In the genomic region with DNA sequence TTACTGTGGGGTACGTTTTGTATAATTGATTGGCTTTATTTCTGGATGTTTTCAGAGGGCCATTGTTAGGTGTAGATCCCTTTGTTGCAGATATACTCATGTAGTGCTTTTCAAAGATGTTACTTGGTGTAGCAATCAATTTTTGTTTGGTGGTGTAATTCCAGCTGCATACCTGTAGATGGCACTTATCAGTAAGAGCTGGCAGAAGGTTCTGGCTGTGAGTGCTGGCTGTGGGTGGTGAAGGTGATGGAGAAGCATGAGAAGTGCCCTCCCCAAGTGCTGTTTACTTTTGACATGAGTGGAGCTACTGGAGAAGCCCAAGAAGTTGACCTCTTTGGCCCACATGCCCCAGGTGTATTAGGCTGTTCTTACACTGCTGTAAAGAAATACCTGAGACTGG, we compare ENCODE assay signal across 8 cellular contexts.
A peak's percentile ranks its signal among the peaks of the same experiment; 100 is the strongest.
DNase-seq lines count a peak whose midpoint lies in the region; ATAC-seq and TF ChIP-seq lines count a peak whose summit lies in the region.

No MANE protein-coding gene starts in this region.

- TF ChIP-seq CTCF in type B pancreatic cell (conservative IDR thresholded peaks at IDR 0.05) (peak; percentile 67), gastroesophageal sphincter (IDR thresholded peaks at IDR 0.05) (no peak)

- H3K9me3 ChIP-seq in gastroesophageal sphincter = peaks cover 0 to 36% (median 0%) of the 10 kb centered on the region in 3 donors

- TF ChIP-seq POLR2A in gastroesophageal sphincter (IDR thresholded peaks at IDR 0.05) = no peak

- H3K4me3 Mint-ChIP-seq in activated CD8-positive, alpha-beta T cell treated with anti-CD3 and anti-CD28 coated beads, Interleukin-2, amount 10 ng/mL, durations not matched to agents 7 days and 5 days = no peak overlapping the region
- H3K4me3 Mint-ChIP-seq in type B pancreatic cell (no peak overlapping the region), immature natural killer cell (no peak overlapping the region)

- H3K36me3 ChIP-seq in gastroesophageal sphincter = no peaks in the 10 kb centered on the region

- POLR2A ChIA-PET in activated CD8-positive, alpha-beta T cell treated with anti-CD3 and anti-CD28 coated beads, Interleukin-2, amount 10 ng/mL, durations not matched to agents 7 days and 5 days (lab: Charles Lee) = no interaction called here

- ATAC-seq in GM18870 (IDR thresholded peaks at IDR 0.05; ENCODE audit: unreplicated experiment) = peak; percentile 73
- peak; percentile 69 for ATAC-seq in HG03432 (IDR thresholded peaks at IDR 0.05; ENCODE audit: unreplicated experiment)
- ATAC-seq in activated CD8-positive, alpha-beta T cell treated with anti-CD3 and anti-CD28 coated beads, Interleukin-2, amount 10 ng/mL, durations not matched to agents 7 days and 5 days = peak; percentile 44
- ATAC-seq in gastroesophageal sphincter = no peak
- no peak for ATAC-seq in left cardiac atrium

- no peaks in the 10 kb centered on the region for H3K4me1 Mint-ChIP-seq in activated CD8-positive, alpha-beta T cell treated with anti-CD3 and anti-CD28 coated beads, Interleukin-2, amount 10 ng/mL, durations not matched to agents 7 days and 5 days (ENCODE audit: low read depth)
- H3K4me1 Mint-ChIP-seq in type B pancreatic cell (ENCODE audit: unreplicated experiment) (no peaks in the 10 kb centered on the region), immature natural killer cell (no peaks in the 10 kb centered on the region)

- intact Hi-C loops in left cardiac atrium (cut with DNase I) = no loop called here

- no peak overlapping the region for H3K27ac Mint-ChIP-seq in activated CD8-positive, alpha-beta T cell treated with anti-CD3 and anti-CD28 coated beads, Interleukin-2, amount 10 ng/mL, durations not matched to agents 7 days and 5 days
- H3K27ac Mint-ChIP-seq in type B pancreatic cell (no peak overlapping the region), immature natural killer cell (no peak overlapping the region)

- peak; percentile 4 for DNase-seq in COR-L47 (lab: John Stamatoyannopoulos, UW)
- DNase-seq in activated CD8-positive, alpha-beta T cell treated with anti-CD3 and anti-CD28 coated beads, Interleukin-2, amount 10 ng/mL, durations not matched to agents 7 days and 5 days = no peak
- no peak for DNase-seq in type B pancreatic cell (ENCODE audit: extremely low spot score, unreplicated experiment)
- no peak for DNase-seq in immature natural killer cell
- DNase-seq in left cardiac atrium = no peak

- H3K4me1 ChIP-seq in gastroesophageal sphincter = no peaks in the 10 kb centered on the region

- no peaks in the 10 kb centered on the region for H3K36me3 Mint-ChIP-seq in activated CD8-positive, alpha-beta T cell treated with anti-CD3 and anti-CD28 coated beads, Interleukin-2, amount 10 ng/mL, durations not matched to agents 7 days and 5 days (ENCODE audit: low read depth)
- H3K36me3 Mint-ChIP-seq in type B pancreatic cell (no peaks in the 10 kb centered on the region), immature natural killer cell (no peaks in the 10 kb centered on the region)

- H3K27ac ChIP-seq in gastroesophageal sphincter = no peak overlapping the region

- TF ChIP-seq EP300 in gastroesophageal sphincter (IDR thresholded peaks at IDR 0.05) = no peak

- no peak overlapping the region for H3K4me3 ChIP-seq in gastroesophageal sphincter

- peaks cover 1% of the 10 kb centered on the region for H3K27me3 Mint-ChIP-seq in activated CD8-positive, alpha-beta T cell treated with anti-CD3 and anti-CD28 coated beads, Interleukin-2, amount 10 ng/mL, durations not matched to agents 7 days and 5 days (ENCODE audit: low read depth)
- H3K27me3 Mint-ChIP-seq in type B pancreatic cell (no peaks in the 10 kb centered on the region), immature natural killer cell (ENCODE audit: low read depth in 3 of 3) (peaks cover 0 to 4% (median 2%) of the 10 kb centered on the region in 3 donors)

- 17 to 50% methylated on average over 1 of the region's 1 CpG for WGBS in gastroesophageal sphincter (ENCODE audit: low coverage in 1 of 2), 2 donors

- H3K27me3 ChIP-seq in gastroesophageal sphincter = peaks cover 2% of the 10 kb centered on the region

- CTCF ChIA-PET in activated CD8-positive, alpha-beta T cell treated with anti-CD3 and anti-CD28 coated beads, Interleukin-2, amount 10 ng/mL, durations not matched to agents 7 days and 5 days (lab: Charles Lee) = no interaction called here

- no peaks in the 10 kb centered on the region for H3K9me3 Mint-ChIP-seq in activated CD8-positive, alpha-beta T cell treated with anti-CD3 and anti-CD28 coated beads, Interleukin-2, amount 10 ng/mL, durations not matched to agents 7 days and 5 days (ENCODE audit: insufficient read depth)
- H3K9me3 Mint-ChIP-seq in type B pancreatic cell (no peaks in the 10 kb centered on the region), immature natural killer cell (peaks cover 3 to 20% (median 8%) of the 10 kb centered on the region in 6 donors)

Comparison
In these comparisons a context has a peak if more than half of its experiments do, and no peak if none do; other contexts are left out.
1. ATAC-seq: peak in GM18870 (single experiment), HG03432 (single experiment) and activated CD8-positive, alpha-beta T cell treated with anti-CD3 and anti-CD28 coated beads, Interleukin-2, amount 10 ng/mL, durations not matched to agents 7 days and 5 days (single experiment); none in gastroesophageal sphincter (single experiment) and left cardiac atrium (0 of 2).